In genomic region chr17:43825567-43825966, GRCh38 we compare ENCODE assay signal across 25 cellular contexts. TPM values are rescaled to one million over a fixed set of nuclear protein-coding genes. Genes with fewer than 3 reads are reported as not detected.
"Had no signal": no experiment of that assay in that cellular context is flagged by ENCODE, and none has a peak within 500 bp of the region (broad histone marks: within the 10 kb centered on the region; RNA-seq: fewer than 3 reads in every experiment).

No MANE protein-coding gene starts in this region.

- H3K27ac ChIP-seq: brain microvascular endothelial cell, cardiac muscle cell, SJCRH30, VCaP had no signal

- FAIRE-seq: K562 had no signal

- DNase-seq: activated CD4-positive, alpha-beta memory T cell treated with anti-CD3 and anti-CD28 coated beads for 36 hours; activated CD4-positive, alpha-beta T cell treated with anti-CD3 and anti-CD28 coated beads, Interleukin-2, amount 10 ng/mL, durations not matched to agents 7 days and 5 days; activated CD4-positive, CD25-positive, alpha-beta regulatory T cell; activated CD8-positive, alpha-beta memory T cell treated with anti-CD3 and anti-CD28 coated beads for 24 hours; activated gamma-delta T cell treated with Interleukin-2 at 50 U/mL for 16 hours; activated naive CD4-positive, alpha-beta T cell treated with anti-CD3 and anti-CD28 coated beads, Interleukin-2, amount 10 ng/mL, durations not matched to agents 7 days and 5 days; activated naive CD8-positive, alpha-beta T cell treated with anti-CD3 and anti-CD28 coated beads for 36 hours; activated T-cell treated with anti-CD3 and anti-CD28 coated beads, Interleukin-2, amount 50 U/mL, for 4 hours; brain microvascular endothelial cell; Karpas-422; MM.1S; NCI-H1105; NCI-H1436; NCI-H1694 treated with DMSO at 0.1 percent for 48 hours; NCI-H2029 treated with DMSO at 0.1 percent for 48 hours; NCI-H510A treated with DMSO at 0.1 percent for 48 hours; SJCRH30; SK-N-SH; T-helper 1 cell had no signal

- H3K36me3 ChIP-seq: cardiac muscle cell had no signal

- H3K27me3 ChIP-seq: brain microvascular endothelial cell, cardiac muscle cell, SJCRH30 had no signal

- H3K4me1 ChIP-seq: SJCRH30 had no signal

- ATAC-seq: activated T-cell treated with anti-CD3 and anti-CD28 coated beads, Interleukin-2, amount 50 U/mL, for 4 hours; K562 had no signal

- H3K9ac ChIP-seq: SK-N-SH had no signal

- H3K4me3 ChIP-seq: cardiac muscle cell, K562, SJCRH30 had no signal

- H3K9me3 ChIP-seq: SJCRH30, SK-N-SH had no signal

- H3K4me2 ChIP-seq: SK-N-SH had no signal

RNA-seq across cellular contexts. Expression of gene MPP3, which starts 7.4 kb away (rescaled TPM):
- total RNA-seq: activated CD4-positive, alpha-beta T cell treated with anti-CD3 and anti-CD28 coated beads, Interleukin-2, amount 10 ng/mL, durations not matched to agents 7 days and 5 days; T-helper 2 cell treated with Interferon-gamma antibody and Interleukin-4, amounts not matched to agents 100 ng/mL and 5 ng/mL, for 36 hours had no signal

RNA-seq across cellular contexts. Expression of gene CD300LG, which starts 21.4 kb away (rescaled TPM):
- total RNA-seq: activated CD4-positive, alpha-beta memory T cell treated with anti-CD3 and anti-CD28 coated beads for 36 hours; activated CD4-positive, alpha-beta T cell treated with anti-CD3 and anti-CD28 coated beads, Interleukin-2, amount 10 ng/mL, durations not matched to agents 7 days and 5 days; activated naive CD8-positive, alpha-beta T cell treated with anti-CD3 and anti-CD28 coated beads for 36 hours; activated T-cell treated with anti-CD3 and anti-CD28 coated beads, Interleukin-2, amount 50 U/mL, for 4 hours; cardiac muscle cell; K562; RPMI7951; SJCRH30; T-helper 2 cell treated with Interferon-gamma antibody and Interleukin-4, amounts not matched to agents 100 ng/mL and 5 ng/mL, for 36 hours had no signal
- polyA plus RNA-seq: cardiac muscle cell, K562, SK-N-SH had no signal

RNA-seq across cellular contexts. Expression of gene CFAP97D1, which starts 45.3 kb away (rescaled TPM):
- total RNA-seq: activated CD4-positive, alpha-beta memory T cell treated with anti-CD3 and anti-CD28 coated beads for 36 hours; activated CD4-positive, alpha-beta T cell treated with anti-CD3 and anti-CD28 coated beads, Interleukin-2, amount 10 ng/mL, durations not matched to agents 7 days and 5 days; activated naive CD8-positive, alpha-beta T cell treated with anti-CD3 and anti-CD28 coated beads for 36 hours; activated T-cell treated with anti-CD3 and anti-CD28 coated beads, Interleukin-2, amount 50 U/mL, for 4 hours; cardiac muscle cell; K562; RPMI7951; SJCRH30; T-helper 2 cell treated with Interferon-gamma antibody and Interleukin-4, amounts not matched to agents 100 ng/mL and 5 ng/mL, for 36 hours had no signal
- polyA plus RNA-seq: adipose tissue, cardiac muscle cell, K562 had no signal
